In genomic region chr1:210233495-210234253, GRCh38 we compare ENCODE assay signal across 8 cellular contexts. TPM values are rescaled to one million over a fixed set of nuclear protein-coding genes. Genes with fewer than 3 reads are reported as not detected.
DNase-seq lines count a peak whose midpoint lies in the region; ATAC-seq, FAIRE-seq and TF ChIP-seq lines count a peak whose summit lies in the region.

No MANE protein-coding gene starts in this region.

- FAIRE-seq in pancreas (lab: Jason Lieb, UNC) = no peak

- H3K9me3 ChIP-seq in left ventricle myocardium inferior (replicated peaks) (no peaks in the 10 kb centered on the region), pancreas (no peaks in the 10 kb centered on the region)

- H3K4me3 ChIP-seq in left ventricle myocardium inferior (peak overlapping the region; percentile 82), pancreas (peak overlapping the region; percentile 19 to 56 (median 38))

- TF ChIP-seq CTCF in left ventricle myocardium inferior (IDR thresholded peaks at IDR 0.05; ENCODE audit: borderline replicate concordance) (no peak), pancreas (IDR thresholded peaks at IDR 0.05) (no peak)

- ATAC-seq in pancreas (peak; percentile 73 to 78 (median 75)), HG03342 (IDR thresholded peaks at IDR 0.05; ENCODE audit: unreplicated experiment) (no peak)

- H3K4me1 ChIP-seq in left ventricle myocardium inferior (peaks cover 58% of the 10 kb centered on the region), pancreas (no peaks in the 10 kb centered on the region)

- 1 to 2% methylated on average over 50 to 56 of the region's 56 CpGs for WGBS in pancreas, 2 donors

- DNase-seq in EL (peak; percentile 81), NCI-H2107 treated with DMSO at 0.1 percent for 48 hours (lab: John Stamatoyannopoulos, UW; ENCODE audit: unreplicated experiment) (peak; percentile 40), amygdala (lab: John Stamatoyannopoulos, UW) (peak in 32 of 56 donors; percentile 11 to 69 (median 48)), left ventricle myocardium inferior (peak; percentile 37), pancreas (peak; percentile 26 to 75 (median 41)), NOMO-1 treated with dmso at 0.1 percent for 144 hours (lab: John Stamatoyannopoulos, UW; ENCODE audit: unreplicated experiment) (no peak)
- DNase-seq in stimulated activated naive CD4-positive, alpha-beta T cell treated with Interleukin-2 at 50 U/mL for 16 hours (lab: John Stamatoyannopoulos, UW) = no peak

- peak overlapping the region; percentile 91 for H3K27ac ChIP-seq in left ventricle myocardium inferior (replicated peaks)
- H3K27ac ChIP-seq in pancreas = peak overlapping the region; percentile 24 to 53 (median 34)

- intact Hi-C loops in left ventricle myocardium inferior (cut with micrococcal nuclease) (loop anchor here (10.0 kb wide), 1 partner anchor 61 kb away; no protein-coding TSS in a partner anchor), pancreas (cut with DNase I) (no loop called here)

- H3K27me3 ChIP-seq in left ventricle myocardium inferior (ENCODE audit: low read depth) = peaks cover 16% of the 10 kb centered on the region
- H3K27me3 ChIP-seq in pancreas = peaks cover 0 to 5% (median 0%) of the 10 kb centered on the region in 4 donors

- H3K36me3 ChIP-seq in left ventricle myocardium inferior (no peaks in the 10 kb centered on the region), pancreas (no peaks in the 10 kb centered on the region)

RNA-seq across cellular contexts. Expression of gene SERTAD4, which starts 1.1 kb away (rescaled TPM):
- total RNA-seq in left ventricle myocardium inferior (4.6 TPM), pancreas (under 1 TPM; 0.14 to 0.97 (median 0.26) TPM)
- under 1 TPM; 0.16 to 0.34 TPM for polyA plus RNA-seq in pancreas

Comparison
In these comparisons a context has a peak if more than half of its experiments do, and no peak if none do; other contexts are left out.
1. DNase-seq: peak in EL (single experiment), NCI-H2107 treated with DMSO at 0.1 percent for 48 hours (single experiment), amygdala (32 of 56), left ventricle myocardium inferior (single experiment) and pancreas (6 of 6); none in NOMO-1 treated with dmso at 0.1 percent for 144 hours (single experiment) and stimulated activated naive CD4-positive, alpha-beta T cell treated with Interleukin-2 at 50 U/mL for 16 hours (single experiment).